Comparison of ENCODE assay signal across 10 cellular contexts in the genomic region with DNA sequence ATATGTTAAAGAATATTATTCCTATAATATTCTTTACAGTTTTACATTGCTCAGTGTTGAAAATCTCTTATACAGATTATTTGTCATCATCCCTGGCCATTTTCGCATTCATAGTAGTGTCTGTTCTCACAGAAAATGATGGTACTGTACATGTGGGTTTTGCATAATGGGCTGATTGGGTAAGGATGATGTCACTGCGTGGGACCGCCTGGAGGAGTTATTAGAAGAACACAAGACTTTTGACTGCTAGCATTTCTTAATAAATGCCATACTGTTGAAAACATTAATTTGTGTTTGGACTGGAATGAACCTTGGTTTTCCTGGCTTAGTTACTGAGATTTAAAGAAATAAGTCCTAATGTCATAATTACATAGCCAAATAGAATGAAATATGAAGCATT. TPM values are rescaled to one million over a fixed set of nuclear protein-coding genes. Genes with fewer than 3 reads are reported as not detected.
DNase-seq lines count a peak whose midpoint lies in the region; ATAC-seq and TF ChIP-seq lines count a peak whose summit lies in the region.
"Had no signal": no experiment of that assay in that cellular context is flagged by ENCODE, and none has a peak within 500 bp of the region (broad histone marks: within the 10 kb centered on the region; RNA-seq: fewer than 3 reads in every experiment).

No MANE protein-coding gene starts in this region.

- H3K9me3 ChIP-seq in vagina, result no peaks in the 10 kb centered on the region

- H3K4me1 Mint-ChIP-seq in activated naive CD8-positive, alpha-beta T cell (ENCODE audit: low read depth), result peaks cover 44% of the 10 kb centered on the region
- peaks cover 37% of the 10 kb centered on the region for H3K4me1 Mint-ChIP-seq in activated naive CD8-positive, alpha-beta T cell treated with anti-CD3 and anti-CD28 coated beads for 36 hours
- H3K4me1 Mint-ChIP-seq in naive thymus-derived CD8-positive, alpha-beta T cell, result peaks cover 16 to 47% (median 41%) of the 10 kb centered on the region in 4 donors

- intact Hi-C loops in vagina (cut with DNase I), result no loop called here
- intact Hi-C loops in posterior cingulate gyrus (cut with DNase I), result no loop called here

- no peaks in the 10 kb centered on the region for H3K36me3 ChIP-seq in vagina

- ATAC-seq in naive thymus-derived CD8-positive, alpha-beta T cell, result no peak

- no peak overlapping the region for H3K4me3 Mint-ChIP-seq in activated naive CD8-positive, alpha-beta T cell
- no peak overlapping the region for H3K4me3 Mint-ChIP-seq in activated naive CD8-positive, alpha-beta T cell treated with anti-CD3 and anti-CD28 coated beads for 36 hours
- H3K4me3 Mint-ChIP-seq in naive thymus-derived CD8-positive, alpha-beta T cell, result no peak overlapping the region
- H3K4me3 Mint-ChIP-seq: naive B cell had no signal

- H3K27ac Mint-ChIP-seq in activated naive CD8-positive, alpha-beta T cell, result peak overlapping the region; percentile 17
- no peak overlapping the region for H3K27ac Mint-ChIP-seq in activated naive CD8-positive, alpha-beta T cell treated with anti-CD3 and anti-CD28 coated beads for 36 hours
- H3K27ac Mint-ChIP-seq in naive thymus-derived CD8-positive, alpha-beta T cell, result peak overlapping the region in 1 of 10 donors; percentile 34

- no peak for TF ChIP-seq CTCF in vagina (IDR thresholded peaks at IDR 0.05)

- no peaks in the 10 kb centered on the region for H3K27me3 ChIP-seq in vagina

- H3K27me3 Mint-ChIP-seq in activated naive CD8-positive, alpha-beta T cell, result no peaks in the 10 kb centered on the region
- H3K27me3 Mint-ChIP-seq in activated naive CD8-positive, alpha-beta T cell treated with anti-CD3 and anti-CD28 coated beads for 36 hours, result no peaks in the 10 kb centered on the region
- no peaks in the 10 kb centered on the region for H3K27me3 Mint-ChIP-seq in naive thymus-derived CD8-positive, alpha-beta T cell
- H3K27me3 Mint-ChIP-seq: naive B cell had no signal

- no peak for DNase-seq in activated naive CD8-positive, alpha-beta T cell treated with anti-CD3 and anti-CD28 coated beads for 36 hours
- DNase-seq in dedifferentiated amniotic fluid mesenchymal stem cell (ENCODE audit: extremely low spot score), result peak; percentile 24
- DNase-seq in medulla oblongata (ENCODE audit: extremely low spot score), result peak; percentile 67
- DNase-seq in vagina (ENCODE audit: extremely low spot score in 2 of 2), result no peak
- no peak for DNase-seq in posterior cingulate gyrus
- no peak for DNase-seq in naive thymus-derived CD8-positive, alpha-beta T cell
- no peak for DNase-seq in activated T-cell treated with anti-CD3 and anti-CD28 coated beads, Interleukin-2, amount 50 U/mL, for 48 hours
- DNase-seq: naive B cell; stimulated activated CD4-positive, alpha-beta T cell treated with anti-CD3 and anti-CD28 coated beads, Interleukin-1b, Interleukin-23, amount 100 ng/mL, for 48 hours had no signal

- H3K9me3 Mint-ChIP-seq in activated naive CD8-positive, alpha-beta T cell (ENCODE audit: low read depth), result no peaks in the 10 kb centered on the region
- no peaks in the 10 kb centered on the region for H3K9me3 Mint-ChIP-seq in activated naive CD8-positive, alpha-beta T cell treated with anti-CD3 and anti-CD28 coated beads for 36 hours
- no peaks in the 10 kb centered on the region for H3K9me3 Mint-ChIP-seq in naive thymus-derived CD8-positive, alpha-beta T cell
- H3K9me3 Mint-ChIP-seq: naive B cell had no signal

- peaks cover 5% of the 10 kb centered on the region for H3K36me3 Mint-ChIP-seq in activated naive CD8-positive, alpha-beta T cell
- H3K36me3 Mint-ChIP-seq in activated naive CD8-positive, alpha-beta T cell treated with anti-CD3 and anti-CD28 coated beads for 36 hours, result peaks cover 12% of the 10 kb centered on the region
- peaks cover 3 to 19% (median 7%) of the 10 kb centered on the region in 3 donors for H3K36me3 Mint-ChIP-seq in naive thymus-derived CD8-positive, alpha-beta T cell

- H3K27ac ChIP-seq in vagina, result peak overlapping the region; percentile 26

- POLR2A ChIA-PET in naive thymus-derived CD8-positive, alpha-beta T cell (lab: Charles Lee), result interaction anchor here (1.1 kb wide), 1 partner anchor 18 kb away, joined by 3 read pairs; no protein-coding TSS in a partner anchor

- TF ChIP-seq POLR2A in vagina (IDR thresholded peaks at IDR 0.05), result no peak

- H3K4me3 ChIP-seq in vagina, result no peak overlapping the region

- H3K4me1 ChIP-seq in vagina, result peaks cover 40% of the 10 kb centered on the region

RNA-seq across cellular contexts. Expression of a gene that starts 20.3 kb away (rescaled TPM):
- total RNA-seq in activated naive CD8-positive, alpha-beta T cell treated with anti-CD3 and anti-CD28 coated beads for 36 hours, result 10 to 100 TPM; 33.6 to 34.4 TPM
- 99.0 TPM for total RNA-seq in vagina
- 10 to 100 TPM; 70.2 to 81.8 TPM for total RNA-seq in naive thymus-derived CD8-positive, alpha-beta T cell
- 10 to 100 TPM; 11.7 to 20.4 (median 16.6) TPM for polyA plus RNA-seq in naive thymus-derived CD8-positive, alpha-beta T cell

Comparison
In these comparisons a context has a peak if more than half of its experiments do, and no peak if none do; other contexts are left out.
1. DNase-seq: peak in dedifferentiated amniotic fluid mesenchymal stem cell (single experiment) and medulla oblongata (single experiment); none in activated naive CD8-positive, alpha-beta T cell treated with anti-CD3 and anti-CD28 coated beads for 36 hours (single experiment), vagina (0 of 2), posterior cingulate gyrus (0 of 10), naive thymus-derived CD8-positive, alpha-beta T cell (0 of 10) and activated T-cell treated with anti-CD3 and anti-CD28 coated beads, Interleukin-2, amount 50 U/mL, for 48 hours (0 of 2).